15 cellular contexts compared by ENCODE assay signal in the genomic region with DNA sequence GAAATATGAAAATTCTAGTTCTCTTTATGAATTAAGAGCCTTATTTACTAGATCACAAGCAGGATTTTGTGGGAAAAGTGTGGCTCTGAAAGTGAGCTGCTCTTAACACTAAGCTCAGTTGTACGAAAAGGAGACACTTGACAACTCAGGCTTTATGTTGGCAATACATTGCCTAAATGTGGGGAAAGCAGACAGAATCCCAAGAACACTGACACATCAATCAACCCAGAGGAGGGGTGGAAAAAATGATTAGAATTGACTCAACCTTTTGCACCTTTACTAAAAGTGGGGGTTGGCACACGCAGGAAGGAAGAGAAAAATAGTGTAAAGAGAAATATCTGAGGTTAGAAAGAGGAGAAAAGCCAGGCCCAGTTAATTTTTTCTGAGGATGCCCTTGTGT.
A peak's percentile ranks its signal among the peaks of the same experiment; 100 is the strongest.
DNase-seq lines count a peak whose midpoint lies in the region; ATAC-seq and TF ChIP-seq lines count a peak whose summit lies in the region.
"Had no signal": no experiment of that assay in that cellular context is flagged by ENCODE, and none has a peak within 500 bp of the region (broad histone marks: within the 10 kb centered on the region; RNA-seq: fewer than 3 reads in every experiment).

No MANE protein-coding gene starts in this region.

- H3K4me3 Mint-ChIP-seq in CD4-positive, CD25-positive, alpha-beta regulatory T cell, result peak overlapping the region in 1 of 4 donors; percentile 58
- H3K4me3 Mint-ChIP-seq in activated CD8-positive, alpha-beta T cell treated with anti-CD3 and anti-CD28 coated beads, Interleukin-2, amount 10 ng/mL, durations not matched to agents 7 days and 5 days, result no peak overlapping the region
- H3K4me3 Mint-ChIP-seq in immature natural killer cell, result peak overlapping the region in 3 of 5 donors; percentile 1 to 45 (median 43)
- H3K4me3 Mint-ChIP-seq: IgD-negative memory B cell had no signal

- no peaks in the 10 kb centered on the region for H3K9me3 ChIP-seq in CD4-positive, CD25-positive, alpha-beta regulatory T cell (ENCODE audit: control insufficient read depth in 2 of 2, low read length in 2 of 2)

- H3K27me3 ChIP-seq in CD4-positive, CD25-positive, alpha-beta regulatory T cell (ENCODE audit: control insufficient read depth, insufficient read depth, low read length), result no peaks in the 10 kb centered on the region

- no peaks in the 10 kb centered on the region for H3K27me3 Mint-ChIP-seq in CD4-positive, CD25-positive, alpha-beta regulatory T cell
- no peaks in the 10 kb centered on the region for H3K27me3 Mint-ChIP-seq in activated CD8-positive, alpha-beta T cell treated with anti-CD3 and anti-CD28 coated beads, Interleukin-2, amount 10 ng/mL, durations not matched to agents 7 days and 5 days (ENCODE audit: low read depth)
- H3K27me3 Mint-ChIP-seq in immature natural killer cell (ENCODE audit: low read depth in 3 of 3), result peaks cover 0 to 14% (median 11%) of the 10 kb centered on the region in 3 donors
- H3K27me3 Mint-ChIP-seq: IgD-negative memory B cell had no signal

- H3K36me3 Mint-ChIP-seq in CD4-positive, CD25-positive, alpha-beta regulatory T cell, result no peaks in the 10 kb centered on the region
- peaks cover 6% of the 10 kb centered on the region for H3K36me3 Mint-ChIP-seq in activated CD8-positive, alpha-beta T cell treated with anti-CD3 and anti-CD28 coated beads, Interleukin-2, amount 10 ng/mL, durations not matched to agents 7 days and 5 days (ENCODE audit: low read depth)
- peaks cover 0 to 3% (median 0%) of the 10 kb centered on the region in 3 donors for H3K36me3 Mint-ChIP-seq in immature natural killer cell

- peaks cover 8 to 26% (median 14%) of the 10 kb centered on the region in 4 donors for H3K4me1 Mint-ChIP-seq in CD4-positive, CD25-positive, alpha-beta regulatory T cell
- H3K4me1 Mint-ChIP-seq in activated CD8-positive, alpha-beta T cell treated with anti-CD3 and anti-CD28 coated beads, Interleukin-2, amount 10 ng/mL, durations not matched to agents 7 days and 5 days (ENCODE audit: low read depth), result peaks cover 27% of the 10 kb centered on the region
- H3K4me1 Mint-ChIP-seq in immature natural killer cell, result peaks cover 20 to 27% of the 10 kb centered on the region in 2 donors

- peaks cover 0 to 2% (median 0%) of the 10 kb centered on the region in 7 donors for H3K9me3 Mint-ChIP-seq in CD4-positive, CD25-positive, alpha-beta regulatory T cell
- H3K9me3 Mint-ChIP-seq in activated CD8-positive, alpha-beta T cell treated with anti-CD3 and anti-CD28 coated beads, Interleukin-2, amount 10 ng/mL, durations not matched to agents 7 days and 5 days (ENCODE audit: insufficient read depth), result no peaks in the 10 kb centered on the region
- H3K9me3 Mint-ChIP-seq in immature natural killer cell, result no peaks in the 10 kb centered on the region
- H3K9me3 Mint-ChIP-seq: IgD-negative memory B cell had no signal

- no peaks in the 10 kb centered on the region for H3K36me3 ChIP-seq in CD4-positive, CD25-positive, alpha-beta regulatory T cell (ENCODE audit: control insufficient read depth, insufficient read depth, low read length)

- no peak overlapping the region for H3K27ac ChIP-seq in CD4-positive, CD25-positive, alpha-beta regulatory T cell (ENCODE audit: insufficient read depth, low read length, poor library complexity, severe bottlenecking)

- no peak for TF ChIP-seq CTCF in GM10266 (IDR thresholded peaks at IDR 0.05; ENCODE audit: control insufficient read depth, insufficient read depth, low read depth, missing control alignments)

- CTCF ChIA-PET in activated CD8-positive, alpha-beta T cell treated with anti-CD3 and anti-CD28 coated beads, Interleukin-2, amount 10 ng/mL, durations not matched to agents 7 days and 5 days (lab: Charles Lee), result interaction anchor here (0.6 to 2.1 kb wide), 2 partner anchors 45 to 59 kb away, joined by 3 to 5 read pairs; no protein-coding TSS in a partner anchor

- POLR2A ChIA-PET in activated CD8-positive, alpha-beta T cell treated with anti-CD3 and anti-CD28 coated beads, Interleukin-2, amount 10 ng/mL, durations not matched to agents 7 days and 5 days (lab: Charles Lee), result no interaction called here

- peak overlapping the region; percentile 58 for H3K4me3 ChIP-seq in CD4-positive, CD25-positive, alpha-beta regulatory T cell (ENCODE audit: low read depth, low read length)

- no peak overlapping the region for H3K27ac Mint-ChIP-seq in CD4-positive, CD25-positive, alpha-beta regulatory T cell
- peak overlapping the region; percentile 9 for H3K27ac Mint-ChIP-seq in activated CD8-positive, alpha-beta T cell treated with anti-CD3 and anti-CD28 coated beads, Interleukin-2, amount 10 ng/mL, durations not matched to agents 7 days and 5 days
- no peak overlapping the region for H3K27ac Mint-ChIP-seq in immature natural killer cell
- H3K27ac Mint-ChIP-seq: IgD-negative memory B cell had no signal

- ATAC-seq in activated CD4-positive, CD25-positive, alpha-beta regulatory T cell treated with anti-CD3 and anti-CD28 coated beads, Interleukin-2, amount 50 U/mL, for 24 hours, result peak; percentile 44 to 56
- no peak for ATAC-seq in CD4-positive, CD25-positive, alpha-beta regulatory T cell (ENCODE audit: low read depth in 2 of 2)
- no peak for ATAC-seq in activated CD8-positive, alpha-beta T cell treated with anti-CD3 and anti-CD28 coated beads, Interleukin-2, amount 10 ng/mL, durations not matched to agents 7 days and 5 days
- ATAC-seq: PC-3 had no signal

- H3K4me1 ChIP-seq in CD4-positive, CD25-positive, alpha-beta regulatory T cell (ENCODE audit: control insufficient read depth, insufficient read depth, low read length, poor library complexity, severe bottlenecking), result peaks cover 15% of the 10 kb centered on the region

- no peak for DNase-seq in activated CD4-positive, CD25-positive, alpha-beta regulatory T cell treated with anti-CD3 and anti-CD28 coated beads, Interleukin-2, amount 50 U/mL, for 72 hours
- DNase-seq in CD4-positive, CD25-positive, alpha-beta regulatory T cell, result no peak
- DNase-seq in activated CD8-positive, alpha-beta T cell treated with anti-CD3 and anti-CD28 coated beads, Interleukin-2, amount 10 ng/mL, durations not matched to agents 7 days and 5 days, result no peak
- DNase-seq in immature natural killer cell (no peak), GM10266 (ENCODE audit: extremely low spot score) (no peak), activated gamma-delta T cell treated with Interleukin-2 at 50 U/mL for 16 hours (no peak), NCI-H1048 (lab: John Stamatoyannopoulos, UW) (no peak)
- DNase-seq: C1 segment of cervical spinal cord, NCI-H1436 treated with DMSO at 0.1 percent for 48 hours, NCI-H2081, NCI-H2227 treated with DMSO at 0.1 percent for 48 hours, NCI-H526, PC-3 had no signal

Comparison
In these comparisons a context has a peak if more than half of its experiments do, and no peak if none do; other contexts are left out.
1. ATAC-seq: peak in activated CD4-positive, CD25-positive, alpha-beta regulatory T cell treated with anti-CD3 and anti-CD28 coated beads, Interleukin-2, amount 50 U/mL, for 24 hours (2 of 2); none in CD4-positive, CD25-positive, alpha-beta regulatory T cell (0 of 2) and activated CD8-positive, alpha-beta T cell treated with anti-CD3 and anti-CD28 coated beads, Interleukin-2, amount 10 ng/mL, durations not matched to agents 7 days and 5 days (single experiment).